In the genomic region with DNA sequence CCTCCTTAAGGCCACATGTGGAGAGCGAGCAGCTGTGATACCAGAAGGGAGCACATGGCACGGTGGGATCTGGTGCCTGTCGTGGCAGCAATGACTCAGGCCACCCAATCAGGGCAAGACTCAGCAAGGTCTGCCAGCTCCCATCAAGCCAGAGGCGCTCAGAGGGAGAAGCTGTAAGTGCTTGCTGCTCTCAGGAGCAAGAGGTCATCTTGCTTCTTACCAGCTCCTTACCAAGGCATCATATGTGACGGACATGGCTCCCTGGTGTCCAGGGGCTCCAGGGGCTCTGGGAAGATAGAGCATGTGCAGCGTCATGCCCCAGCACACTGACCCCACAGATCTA, we compare ENCODE assay signal across 20 cellular contexts.
A peak's percentile ranks its signal among the peaks of the same experiment; 100 is the strongest.
DNase-seq lines count a peak whose midpoint lies in the region; ATAC-seq and TF ChIP-seq lines count a peak whose summit lies in the region.
"Had no signal": no experiment of that assay in that cellular context is flagged by ENCODE, and none has a peak within 500 bp of the region (broad histone marks: within the 10 kb centered on the region; RNA-seq: fewer than 3 reads in every experiment).

No MANE protein-coding gene starts in this region.

- TF ChIP-seq CTCF in heart left ventricle (IDR thresholded peaks at IDR 0.05) = no peak

- TF ChIP-seq POLR2A in heart left ventricle (IDR thresholded peaks at IDR 0.05) = no peak

- H3K4me1 Mint-ChIP-seq in activated naive CD8-positive, alpha-beta T cell treated with anti-CD3 and anti-CD28 coated beads for 36 hours = peaks cover 89% of the 10 kb centered on the region

- H3K9me3 Mint-ChIP-seq in activated naive CD8-positive, alpha-beta T cell treated with anti-CD3 and anti-CD28 coated beads for 36 hours = no peaks in the 10 kb centered on the region
- H3K9me3 Mint-ChIP-seq: activated T-helper 1 cell treated with anti-CD3 and anti-CD28 coated beads, Interleukin-12 subunit alpha, Interleukin-12 subunit beta, Interleukin-2, Interleukin-4 antibody, amounts not matched to agents 30 ng/mL and 10 ng/mL and 1 ng/mL, durations not matched to agents 14 hours and 24 hours and 36 hours had no signal

- intact Hi-C loops in heart left ventricle (cut with DNase I) (no loop called here), cardiac septum (cut with DNase I) (no loop called here)

- POLR2A ChIA-PET in HEK293T (lab: Yijun Ruan, JAX) = no interaction called here

- H3K27ac ChIP-seq in heart left ventricle = peak overlapping the region in 9 of 12 donors; percentile 77 to 95 (median 90)
- H3K27ac ChIP-seq: esophagus muscularis mucosa, sigmoid colon, upper lobe of right lung had no signal

- H3K36me3 Mint-ChIP-seq in activated naive CD8-positive, alpha-beta T cell treated with anti-CD3 and anti-CD28 coated beads for 36 hours = peaks cover 24% of the 10 kb centered on the region

- H3K27ac Mint-ChIP-seq in activated naive CD8-positive, alpha-beta T cell treated with anti-CD3 and anti-CD28 coated beads for 36 hours = peak overlapping the region; percentile 82

- DNase-seq in heart left ventricle (peak in 2 of 5 donors; percentile 28 to 46), cardiac septum (ENCODE audit: low spot score) (no peak), myocyte (ENCODE audit: low read depth) (peak; percentile 47), NCI-H1694 treated with DMSO at 0.1 percent for 48 hours (lab: John Stamatoyannopoulos, UW) (no peak), HEK293T (ENCODE audit: extremely low spot score) (no peak)
- DNase-seq in activated naive CD8-positive, alpha-beta T cell treated with anti-CD3 and anti-CD28 coated beads for 36 hours = no peak
- DNase-seq: activated CD4-positive, alpha-beta T cell treated with anti-CD3 and anti-CD28 coated beads, Interleukin-2, amount 50 U/mL, for 1 hour; Calu3; mesendoderm; NCI-H1436; NCI-H226; SHP77; sigmoid colon; stimulated activated CD4-positive, alpha-beta T cell treated with anti-CD3 and anti-CD28 coated beads, Interleukin-4, amount 100 ng/mL, for 24 hours; T1000; upper lobe of right lung had no signal

- H3K4me3 ChIP-seq in heart left ventricle = no peak overlapping the region
- H3K4me3 ChIP-seq: esophagus muscularis mucosa, sigmoid colon, upper lobe of right lung had no signal

- no peak for ATAC-seq in heart left ventricle
- ATAC-seq in GM18502 (IDR thresholded peaks at IDR 0.05; ENCODE audit: poor library complexity, unreplicated experiment) = no peak
- no peak for ATAC-seq in GM19023 (IDR thresholded peaks at IDR 0.05; ENCODE audit: unreplicated experiment)
- ATAC-seq: upper lobe of right lung had no signal

- no peaks in the 10 kb centered on the region for H3K27me3 Mint-ChIP-seq in activated naive CD8-positive, alpha-beta T cell treated with anti-CD3 and anti-CD28 coated beads for 36 hours

- peaks cover 7 to 98% (median 69%) of the 10 kb centered on the region in 12 donors for H3K4me1 ChIP-seq in heart left ventricle

- peak overlapping the region; percentile 68 for H3K4me3 Mint-ChIP-seq in activated naive CD8-positive, alpha-beta T cell treated with anti-CD3 and anti-CD28 coated beads for 36 hours
- H3K4me3 Mint-ChIP-seq: activated T-helper 1 cell treated with anti-CD3 and anti-CD28 coated beads, Interleukin-12 subunit alpha, Interleukin-12 subunit beta, Interleukin-2, Interleukin-4 antibody, amounts not matched to agents 30 ng/mL and 10 ng/mL and 1 ng/mL, durations not matched to agents 14 hours and 24 hours and 36 hours had no signal

- no peaks in the 10 kb centered on the region for H3K27me3 ChIP-seq in heart left ventricle
- H3K27me3 ChIP-seq: esophagus muscularis mucosa, sigmoid colon, upper lobe of right lung had no signal

- WGBS in heart left ventricle, 4 donors = 80 to 90% (median 88%) methylated on average over 4 to 6 of the region's 6 CpGs

- no peaks in the 10 kb centered on the region for H3K9me3 ChIP-seq in heart left ventricle
- H3K9me3 ChIP-seq: esophagus muscularis mucosa, sigmoid colon, upper lobe of right lung had no signal

- peaks cover 0 to 3% (median 0%) of the 10 kb centered on the region in 9 donors for H3K36me3 ChIP-seq in heart left ventricle
- H3K36me3 ChIP-seq: sigmoid colon, upper lobe of right lung had no signal

- CTCF ChIA-PET in HEK293T (lab: Yijun Ruan, JAX) = interaction anchor here (0.7 kb wide), 2 partner anchors 288 to 663 kb away, joined by 3 read pairs; no protein-coding TSS in a partner anchor

TF ChIP-seq in HEK293T, 16 proteins besides CTCF, POLR2A, EP300 and RAD21:
- TF ChIP-seq LEF1 (IDR thresholded peaks at IDR 0.05; ENCODE audit: borderline replicate concordance) (no peak), FOXA1 (IDR thresholded peaks at IDR 0.05) (no peak), NFRKB (IDR thresholded peaks at IDR 0.05) (no peak), ELF4 (IDR thresholded peaks at IDR 0.05) (no peak), L3MBTL2 (conservative IDR thresholded peaks at IDR 0.05) (no peak), TARDBP (IDR thresholded peaks at IDR 0.05) (no peak), CTBP1 (IDR thresholded peaks at IDR 0.05; ENCODE audit: borderline replicate concordance) (no peak), ARNT (IDR thresholded peaks at IDR 0.05) (no peak), FOXK2 (IDR thresholded peaks at IDR 0.05) (no peak), SUZ12 (IDR thresholded peaks at IDR 0.05) (no peak), HDGF (IDR thresholded peaks at IDR 0.05; ENCODE audit: borderline replicate concordance) (no peak), BHLHE40 (IDR thresholded peaks at IDR 0.05; ENCODE audit: borderline replicate concordance) (no peak), ZNF384 (IDR thresholded peaks at IDR 0.05) (no peak), SP1 (IDR thresholded peaks at IDR 0.05) (no peak), FOXM1 (IDR thresholded peaks at IDR 0.05; ENCODE audit: borderline replicate concordance) (no peak), PKNOX1 (IDR thresholded peaks at IDR 0.05) (no peak)
